In genomic region chr10:76786673-76787072, GRCh38 we compare ENCODE assay signal across 15 cellular contexts.
"Had no signal": no experiment of that assay in that cellular context is flagged by ENCODE, and none has a peak within 500 bp of the region (broad histone marks: within the 10 kb centered on the region; RNA-seq: fewer than 3 reads in every experiment).

No MANE protein-coding gene starts in this region.

- DNase-seq: activated CD4-positive, alpha-beta T cell treated with anti-CD3 and anti-CD28 coated beads, Interleukin-2, amount 50 U/mL, for 48 hours; activated gamma-delta T cell treated with Interleukin-2 at 50 U/mL for 16 hours; effector memory CD8-positive, alpha-beta T cell; esophagus squamous epithelium; hippocampal formation; left lung; mucosa of descending colon; natural killer cell; stimulated activated CD4-positive, alpha-beta T cell treated with anti-CD3 and anti-CD28 coated beads, Interleukin-2, amount 100 ng/mL, for 24 hours; stimulated activated naive CD4-positive, alpha-beta T cell treated with Interleukin-2 at 50 U/mL for 16 hours; thyroid gland had no signal

- FAIRE-seq: keratinocyte, TTC549 had no signal

- H3K9me3 ChIP-seq: esophagus squamous epithelium, neutrophil, thyroid gland had no signal

- H3K27ac ChIP-seq: esophagus squamous epithelium, left lung, neutrophil, parathyroid adenoma, thyroid gland had no signal

- H3K9ac ChIP-seq: parathyroid adenoma had no signal

- H3K79me2 ChIP-seq: parathyroid adenoma had no signal

- H2AFZ ChIP-seq: parathyroid adenoma had no signal

- H3K4me3 ChIP-seq: esophagus squamous epithelium, left lung, mucosa of descending colon, thyroid gland had no signal

- H3K36me3 ChIP-seq: esophagus squamous epithelium, left lung, neutrophil, thyroid gland had no signal

- H3K4me1 ChIP-seq: esophagus squamous epithelium, left lung, parathyroid adenoma, thyroid gland had no signal

- H3K27me3 ChIP-seq: esophagus squamous epithelium, left lung, neutrophil, thyroid gland had no signal

- ATAC-seq: effector memory CD8-positive, alpha-beta T cell; left lung; mucosa of descending colon; natural killer cell had no signal
